In the genomic region with DNA sequence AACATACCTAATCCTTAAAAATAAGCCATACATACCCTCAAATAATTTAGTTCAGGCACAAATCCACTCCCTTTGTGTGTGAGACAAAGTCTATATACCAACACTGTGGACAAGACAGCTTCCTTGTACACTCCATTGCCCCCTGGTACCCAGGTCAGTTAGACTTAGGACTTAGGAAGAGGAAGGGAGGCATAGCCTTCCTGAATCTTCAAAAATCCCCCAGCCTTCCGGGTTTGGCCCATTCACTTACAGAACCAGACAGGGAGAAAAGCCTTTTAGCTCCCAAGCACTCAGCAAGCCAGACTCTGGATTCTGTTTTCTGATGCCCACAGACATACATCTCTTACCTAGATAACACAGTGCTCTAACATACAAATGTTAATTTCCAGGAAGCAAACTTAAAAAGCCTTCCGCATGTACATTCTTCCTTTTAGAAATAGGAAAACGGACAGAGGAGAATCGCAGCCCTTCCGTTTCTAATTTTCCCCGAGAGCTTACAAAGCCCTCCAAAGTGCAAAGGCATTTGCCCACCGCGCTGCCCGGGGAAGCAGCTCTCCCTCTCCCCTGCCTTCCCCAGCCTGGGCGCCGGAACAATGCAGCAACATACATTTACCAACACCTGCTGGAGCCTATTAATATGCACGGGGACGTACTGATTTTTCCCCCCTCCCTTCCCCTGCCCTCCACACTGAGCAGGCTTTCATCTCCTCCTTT, we compare ENCODE assay signal across 12 cellular contexts.
DNase-seq lines count a peak whose midpoint lies in the region; ATAC-seq and TF ChIP-seq lines count a peak whose summit lies in the region.
"Had no signal": no experiment of that assay in that cellular context is flagged by ENCODE, and none has a peak within 500 bp of the region (broad histone marks: within the 10 kb centered on the region; RNA-seq: fewer than 3 reads in every experiment).

No MANE protein-coding gene starts in this region.

- H3K27ac Mint-ChIP-seq in activated CD4-positive, alpha-beta T cell treated with anti-CD3 and anti-CD28 coated beads, Interleukin-2, amount 10 ng/mL, durations not matched to agents 7 days and 5 days = no peak overlapping the region
- H3K27ac Mint-ChIP-seq: activated naive CD4-positive, alpha-beta T cell treated with anti-CD3 and anti-CD28 coated beads, Interleukin-2, amount 50 U/mL, for 24 hours had no signal

- peak; percentile 32 for DNase-seq in ELF-1 (ENCODE audit: low read depth, low spot score)
- peak; percentile 34 for DNase-seq in NCI-H748 treated with DMSO at 0.1 percent for 48 hours (lab: John Stamatoyannopoulos, UW)
- peak; percentile 75 for DNase-seq in globus pallidus (ENCODE audit: low spot score)
- DNase-seq in psoas muscle = no peak
- no peak for DNase-seq in NCI-H510A treated with DMSO at 0.1 percent for 48 hours (lab: John Stamatoyannopoulos, UW)
- DNase-seq in activated CD4-positive, alpha-beta T cell treated with anti-CD3 and anti-CD28 coated beads, Interleukin-2, amount 10 ng/mL, durations not matched to agents 7 days and 5 days = no peak
- DNase-seq in NCI-H446 (lab: John Stamatoyannopoulos, UW) = no peak
- DNase-seq: NCI-H2029 treated with DMSO at 0.1 percent for 48 hours, spleen had no signal

- no peak overlapping the region for H3K27ac ChIP-seq in psoas muscle
- H3K27ac ChIP-seq: spleen, thyroid gland had no signal

- no peaks in the 10 kb centered on the region for H3K9me3 ChIP-seq in psoas muscle
- H3K9me3 ChIP-seq: spleen, thyroid gland had no signal

- no peaks in the 10 kb centered on the region for H3K36me3 ChIP-seq in psoas muscle (ENCODE audit: insufficient read depth in 1 of 2, low read depth in 1 of 2)
- H3K36me3 ChIP-seq: spleen, thyroid gland had no signal

- POLR2A ChIA-PET in activated CD4-positive, alpha-beta T cell treated with anti-CD3 and anti-CD28 coated beads, Interleukin-2, amount 10 ng/mL, durations not matched to agents 7 days and 5 days (lab: Charles Lee) = interaction anchor here (0.7 kb wide), 1 partner anchor 1319 kb away, joined by 5 read pairs; no protein-coding TSS in a partner anchor

- peaks cover 12% of the 10 kb centered on the region for H3K27me3 Mint-ChIP-seq in activated CD4-positive, alpha-beta T cell treated with anti-CD3 and anti-CD28 coated beads, Interleukin-2, amount 10 ng/mL, durations not matched to agents 7 days and 5 days

- H3K27me3 ChIP-seq in psoas muscle (ENCODE audit: insufficient read depth in 3 of 3, low read length in 2 of 3) = no peaks in the 10 kb centered on the region
- H3K27me3 ChIP-seq: thyroid gland had no signal

- TF ChIP-seq CTCF in psoas muscle (IDR thresholded peaks at IDR 0.05) = no peak

- H3K4me3 ChIP-seq in psoas muscle = peak overlapping the region; percentile 57
- H3K4me3 ChIP-seq: thyroid gland had no signal

- H3K4me3 Mint-ChIP-seq in activated CD4-positive, alpha-beta T cell treated with anti-CD3 and anti-CD28 coated beads, Interleukin-2, amount 10 ng/mL, durations not matched to agents 7 days and 5 days = no peak overlapping the region
- H3K4me3 Mint-ChIP-seq: activated naive CD4-positive, alpha-beta T cell treated with anti-CD3 and anti-CD28 coated beads, Interleukin-2, amount 50 U/mL, for 24 hours had no signal

- no peaks in the 10 kb centered on the region for H3K4me1 Mint-ChIP-seq in activated CD4-positive, alpha-beta T cell treated with anti-CD3 and anti-CD28 coated beads, Interleukin-2, amount 10 ng/mL, durations not matched to agents 7 days and 5 days
- H3K4me1 Mint-ChIP-seq: activated naive CD4-positive, alpha-beta T cell treated with anti-CD3 and anti-CD28 coated beads, Interleukin-2, amount 50 U/mL, for 24 hours had no signal

- H3K36me3 Mint-ChIP-seq in activated CD4-positive, alpha-beta T cell treated with anti-CD3 and anti-CD28 coated beads, Interleukin-2, amount 10 ng/mL, durations not matched to agents 7 days and 5 days (ENCODE audit: low read depth) = no peaks in the 10 kb centered on the region
- H3K36me3 Mint-ChIP-seq: activated naive CD4-positive, alpha-beta T cell treated with anti-CD3 and anti-CD28 coated beads, Interleukin-2, amount 50 U/mL, for 24 hours had no signal

- intact Hi-C loops in psoas muscle (cut with DNase I) = no loop called here

- peak in 2 of 4 donors; percentile 48 to 51 for ATAC-seq in psoas muscle
- no peak for ATAC-seq in HG03045 (IDR thresholded peaks at IDR 0.05; ENCODE audit: unreplicated experiment)

- H3K4me1 ChIP-seq in psoas muscle = peaks cover 3% of the 10 kb centered on the region

- CTCF ChIA-PET in activated CD4-positive, alpha-beta T cell treated with anti-CD3 and anti-CD28 coated beads, Interleukin-2, amount 10 ng/mL, durations not matched to agents 7 days and 5 days (lab: Charles Lee) = no interaction called here

- WGBS in psoas muscle, 3 donors = 11 to 23% (median 13%) methylated on average over 13 of the region's 13 CpGs

- H3K9me3 Mint-ChIP-seq in activated CD4-positive, alpha-beta T cell treated with anti-CD3 and anti-CD28 coated beads, Interleukin-2, amount 10 ng/mL, durations not matched to agents 7 days and 5 days = no peaks in the 10 kb centered on the region
- H3K9me3 Mint-ChIP-seq: activated naive CD4-positive, alpha-beta T cell treated with anti-CD3 and anti-CD28 coated beads, Interleukin-2, amount 50 U/mL, for 24 hours had no signal

Comparison
In these comparisons a context has a peak if more than half of its experiments do, and no peak if none do; other contexts are left out.
1. DNase-seq: peak in ELF-1 (single experiment), NCI-H748 treated with DMSO at 0.1 percent for 48 hours (single experiment) and globus pallidus (single experiment); none in psoas muscle (0 of 2), NCI-H510A treated with DMSO at 0.1 percent for 48 hours (single experiment), activated CD4-positive, alpha-beta T cell treated with anti-CD3 and anti-CD28 coated beads, Interleukin-2, amount 10 ng/mL, durations not matched to agents 7 days and 5 days (single experiment) and NCI-H446 (0 of 2).